1 cellular context compared by ENCODE assay signal in the genomic region with DNA sequence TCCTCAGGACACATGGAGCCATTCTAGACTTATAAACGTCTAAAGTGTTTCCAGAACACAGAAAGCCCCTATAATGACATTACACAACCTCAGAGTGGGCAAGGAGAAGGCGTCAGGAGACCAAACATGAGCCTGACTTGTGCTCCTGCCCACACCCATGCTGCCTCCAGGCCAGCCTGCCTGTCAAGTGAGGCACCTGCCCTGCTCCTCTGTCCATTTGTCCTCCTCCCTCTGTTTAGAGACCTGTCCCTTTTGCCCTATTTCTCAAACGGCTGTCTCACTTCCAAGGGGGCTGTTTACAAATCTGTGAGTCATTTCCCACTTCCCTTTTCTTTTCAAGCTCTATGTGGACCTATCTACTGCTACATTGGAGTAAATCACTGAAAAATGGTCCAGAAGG.
TF ChIP-seq lines count a peak whose summit lies in the region.

No MANE protein-coding gene starts in this region.

TF ChIP-seq in WTC11, 78 proteins besides CTCF, POLR2A, EP300 and RAD21 (continued from another document):
- TF ChIP-seq IRF2 (CRISPR knock-in tag; IDR thresholded peaks at IDR 0.05; ENCODE audit: borderline replicate concordance, low read depth): no peak
- TF ChIP-seq ZNF671 (CRISPR knock-in tag; IDR thresholded peaks at IDR 0.05): no peak
- TF ChIP-seq OVOL2 (CRISPR knock-in tag; IDR thresholded peaks at IDR 0.05; ENCODE audit: borderline replicate concordance): no peak
- no peak for TF ChIP-seq SMAD3 (CRISPR knock-in tag; IDR thresholded peaks at IDR 0.05; ENCODE audit: borderline replicate concordance)
- TF ChIP-seq E2F5 (CRISPR knock-in tag; IDR thresholded peaks at IDR 0.05): no peak
